ENCODE assay signal across 8 cellular contexts in genomic region chr9:127955294-127956015, GRCh38. TPM values are rescaled to one million over a fixed set of nuclear protein-coding genes. Genes with fewer than 3 reads are reported as not detected.
DNase-seq lines count a peak whose midpoint lies in the region; ATAC-seq and TF ChIP-seq lines count a peak whose summit lies in the region.

No MANE protein-coding gene starts in this region.

- H3K27me3 ChIP-seq in parathyroid adenoma (ENCODE audit: control insufficient read depth, insufficient read depth, low read length) (no peaks in the 10 kb centered on the region), upper lobe of left lung (no peaks in the 10 kb centered on the region)

- peak; percentile 42 for DNase-seq in EH (ENCODE audit: low read depth)
- peak; percentile 76 to 87 for DNase-seq in NCI-H526 (lab: John Stamatoyannopoulos, UW)
- DNase-seq in activated T-cell treated with anti-CD3 and anti-CD28 coated beads for 1 hour (ENCODE audit: low read depth): peak; percentile 72
- peak; percentile 57 for DNase-seq in fibroblast of mammary gland (ENCODE audit: low read depth)
- DNase-seq in upper lobe of left lung: peak in 1 of 2 donors; percentile 93
- DNase-seq in posterior vena cava (ENCODE audit: low spot score): no peak

- WGBS in upper lobe of left lung, 2 donors: 59 to 65% methylated on average over 4 to 11 of the region's 12 CpGs

- H3K9me3 ChIP-seq in parathyroid adenoma (ENCODE audit: control insufficient read depth, low read length) (no peaks in the 10 kb centered on the region), upper lobe of left lung (no peaks in the 10 kb centered on the region)

- no peak for TF ChIP-seq CTCF in fibroblast of mammary gland (conservative IDR thresholded peaks at IDR 0.05; ENCODE audit: control insufficient read depth, insufficient read depth, low read depth, low read length)
- TF ChIP-seq CTCF in parathyroid adenoma (IDR thresholded peaks at IDR 0.05): peak; percentile 62
- TF ChIP-seq CTCF in upper lobe of left lung (IDR thresholded peaks at IDR 0.05): peak; percentile 24 to 82 (median 66)

- H3K4me3 ChIP-seq in fibroblast of mammary gland (ENCODE audit: control insufficient read depth, low read depth, low read length): no peak overlapping the region
- no peak overlapping the region for H3K4me3 ChIP-seq in parathyroid adenoma (ENCODE audit: low read depth, low read length)
- H3K4me3 ChIP-seq in upper lobe of left lung: no peak overlapping the region

- no peak overlapping the region for H3K4me2 ChIP-seq in parathyroid adenoma (ENCODE audit: low read length)

- peaks cover 39% of the 10 kb centered on the region for H3K79me2 ChIP-seq in parathyroid adenoma

- ATAC-seq in HG03354 (IDR thresholded peaks at IDR 0.05; ENCODE audit: poor library complexity, severe bottlenecking, unreplicated experiment): peak; percentile 55
- ATAC-seq in upper lobe of left lung (ENCODE audit: low FRiP score in 2 of 2): peak; percentile 76 to 94

- H3K36me3 ChIP-seq in parathyroid adenoma (ENCODE audit: control insufficient read depth, insufficient read depth, low read length) (no peaks in the 10 kb centered on the region), upper lobe of left lung (peaks cover 0 to 4% (median 0%) of the 10 kb centered on the region in 4 donors)

- H3K27ac ChIP-seq in parathyroid adenoma: peak overlapping the region; percentile 11
- peak overlapping the region; percentile 46 to 74 (median 67) for H3K27ac ChIP-seq in upper lobe of left lung

- intact Hi-C loops in posterior vena cava (cut with DNase I): no loop called here

- H3K9ac ChIP-seq in parathyroid adenoma: no peak overlapping the region

- peaks cover 11% of the 10 kb centered on the region for H3K4me1 ChIP-seq in parathyroid adenoma
- H3K4me1 ChIP-seq in upper lobe of left lung: peaks cover 11 to 27% (median 24%) of the 10 kb centered on the region in 4 donors

- TF ChIP-seq EP300 in upper lobe of left lung (IDR thresholded peaks at IDR 0.05): peak in 1 of 4 donors; percentile 84

- no peak overlapping the region for H2AFZ ChIP-seq in parathyroid adenoma

- no peak for TF ChIP-seq POLR2A in upper lobe of left lung (IDR thresholded peaks at IDR 0.05)

RNA-seq across cellular contexts. Expression of gene DPM2, which starts 17.8 kb away (rescaled TPM):
- total RNA-seq in upper lobe of left lung: 10 to 100 TPM; 20.1 to 40.7 (median 25.6) TPM
- total RNA-seq in posterior vena cava: 10 to 100 TPM; 22.8 to 23.6 TPM

RNA-seq across cellular contexts. Expression of gene PIP5KL1, which starts 24.9 kb away (rescaled TPM):
- 10 to 100 TPM in 3 of 6 donors, 1 to 10 TPM in 3; 4.1 to 38.8 (median 10.0) TPM for total RNA-seq in upper lobe of left lung
- total RNA-seq in posterior vena cava: 1 to 10 TPM; 1.2 to 1.3 TPM

RNA-seq across cellular contexts. Expression of gene EEIG1, which starts 25.3 kb away (rescaled TPM):
- 10 to 100 TPM; 17.8 to 60.7 (median 48.0) TPM for total RNA-seq in upper lobe of left lung
- 10 to 100 TPM; 54.3 to 56.9 TPM for total RNA-seq in posterior vena cava

RNA-seq across cellular contexts. Expression of gene ST6GALNAC4, which starts 38.6 kb away (rescaled TPM):
- 100 to 1,000 TPM in 1 of 6 donors, 10 to 100 TPM in 5; 41.3 to 105 (median 56.2) TPM for total RNA-seq in upper lobe of left lung
- total RNA-seq in posterior vena cava: 10 to 100 TPM; 27.7 to 32.7 TPM

RNA-seq across cellular contexts. Expression of gene ST6GALNAC6, which starts 56.1 kb away (rescaled TPM):
- total RNA-seq in upper lobe of left lung: 100 to 1,000 TPM in 1 of 6 donors, 10 to 100 TPM in 5; 67.3 to 117 (median 85.2) TPM
- total RNA-seq in posterior vena cava: 100 to 1,000 TPM in 1 of 2 donors, 10 to 100 TPM in 1; 74.8 to 102 TPM
